Comparison of ENCODE assay signal across 19 cellular contexts in genomic region chr1:37839676-37840075, GRCh38. TPM values are rescaled to one million over a fixed set of nuclear protein-coding genes. Genes with fewer than 3 reads are reported as not detected.
DNase-seq lines count a peak whose midpoint lies in the region; ATAC-seq and TF ChIP-seq lines count a peak whose summit lies in the region.
"Had no signal": no experiment of that assay in that cellular context is flagged by ENCODE, and none has a peak within 500 bp of the region (broad histone marks: within the 10 kb centered on the region; RNA-seq: fewer than 3 reads in every experiment).

No MANE protein-coding gene starts in this region.

- H3K27me3 Mint-ChIP-seq in neural crest cell (ENCODE audit: low read depth), result no peaks in the 10 kb centered on the region
- H3K27me3 Mint-ChIP-seq: B cell; CD4-positive, CD25-positive, alpha-beta regulatory T cell; CD8-positive, alpha-beta memory T cell had no signal

- 95% methylated on average over 10 of the region's 10 CpGs for WGBS in right cardiac atrium
- 73 to 84% methylated on average over 10 of the region's 10 CpGs for WGBS in testis, 2 donors

- peak overlapping the region; percentile 47 for H3K4me2 ChIP-seq in MM.1S (ENCODE audit: low read depth, low read length)
- H3K4me2 ChIP-seq: BLaER1 treated with 17β-estradiol and CSF1 and Interleukin-3, amounts not matched to agents 10 nM and 100 nM had no signal

- no peaks in the 10 kb centered on the region for H4K20me1 ChIP-seq in MM.1S (ENCODE audit: insufficient read depth, low read length)

- peak overlapping the region; percentile 64 for H3K9ac ChIP-seq in MM.1S (ENCODE audit: low read length)
- H3K9ac ChIP-seq: BLaER1 treated with 17β-estradiol and CSF1 and Interleukin-3, amounts not matched to agents 10 nM and 100 nM had no signal

- H3K4me3 Mint-ChIP-seq in neural crest cell, result no peak overlapping the region
- H3K4me3 Mint-ChIP-seq: B cell; CD4-positive, CD25-positive, alpha-beta regulatory T cell; CD8-positive, alpha-beta memory T cell; HFFc6 had no signal

- H3K9me2 ChIP-seq in MM.1S (replicated peaks; ENCODE audit: insufficient read depth, low read length), result no peaks in the 10 kb centered on the region

- no peak for TF ChIP-seq POLR2A in testis (IDR thresholded peaks at IDR 0.05)

- H3K36me3 ChIP-seq in MM.1S (replicated peaks; ENCODE audit: insufficient read depth, low read length) (no peaks in the 10 kb centered on the region; the same call in 1 of the 2 replicates), testis (ENCODE audit: low read depth, missing control alignments) (no peaks in the 10 kb centered on the region)

- peak overlapping the region; percentile 24 for H3K27ac Mint-ChIP-seq in neural crest cell (ENCODE audit: unreplicated experiment)
- H3K27ac Mint-ChIP-seq: B cell; CD4-positive, CD25-positive, alpha-beta regulatory T cell; CD8-positive, alpha-beta memory T cell; HFFc6 had no signal

- H3K4me3 ChIP-seq in right cardiac atrium (ENCODE audit: low read length) (no peak overlapping the region), MM.1S (ENCODE audit: low read length) (peak overlapping the region; percentile 44), testis (no peak overlapping the region)
- H3K4me3 ChIP-seq: BLaER1 treated with 17β-estradiol and CSF1 and Interleukin-3, amounts not matched to agents 10 nM and 100 nM had no signal

- no peak overlapping the region for H3K27ac ChIP-seq in right cardiac atrium (ENCODE audit: low read length)
- peak overlapping the region; percentile 94 for H3K27ac ChIP-seq in MM.1S (ENCODE audit: low read length)
- no peak overlapping the region for H3K27ac ChIP-seq in testis
- H3K27ac ChIP-seq: BLaER1 treated with 17β-estradiol and CSF1 and Interleukin-3, amounts not matched to agents 10 nM and 100 nM; HL-60 had no signal

- H3K27me3 ChIP-seq in right cardiac atrium (ENCODE audit: control insufficient read depth, insufficient read depth), result no peaks in the 10 kb centered on the region
- no peaks in the 10 kb centered on the region for H3K27me3 ChIP-seq in MM.1S (replicated peaks; ENCODE audit: insufficient read depth, low read length)
- H3K27me3 ChIP-seq in testis, result no peaks in the 10 kb centered on the region
- H3K27me3 ChIP-seq: BLaER1 treated with 17β-estradiol and CSF1 and Interleukin-3, amounts not matched to agents 10 nM and 100 nM had no signal

- TF ChIP-seq CTCF in MM.1S (IDR thresholded peaks at IDR 0.05; ENCODE audit: low read length) (no peak), neural crest cell (conservative IDR thresholded peaks at IDR 0.05) (no peak), testis (IDR thresholded peaks at IDR 0.05) (no peak)

- intact Hi-C loops in Right ventricle myocardium superior (cut with DNase I), result no loop called here
- intact Hi-C loops in right cardiac atrium (cut with DNase I), result no loop called here
- intact Hi-C loops in testis (cut with DNase I; ENCODE audit: low total_unique reads), result no loop called here

- H3K9me3 ChIP-seq in right cardiac atrium (ENCODE audit: control insufficient read depth, low read length) (no peaks in the 10 kb centered on the region), MM.1S (replicated peaks; ENCODE audit: insufficient read depth, low read length) (no peaks in the 10 kb centered on the region), testis (no peaks in the 10 kb centered on the region)
- H3K9me3 ChIP-seq: BLaER1 treated with 17β-estradiol and CSF1 and Interleukin-3, amounts not matched to agents 10 nM and 100 nM had no signal

- no peaks in the 10 kb centered on the region for H3K9me3 Mint-ChIP-seq in neural crest cell
- H3K9me3 Mint-ChIP-seq: CD4-positive, CD25-positive, alpha-beta regulatory T cell; CD8-positive, alpha-beta memory T cell; HFFc6 had no signal

- ATAC-seq in Right ventricle myocardium superior (ENCODE audit: poor library complexity) (peak; percentile 61), right cardiac atrium (no peak)
- ATAC-seq: HCT116 had no signal

- peak overlapping the region; percentile 55 for H2AFZ ChIP-seq in MM.1S (ENCODE audit: low read length)

- no peaks in the 10 kb centered on the region for H3K4me1 Mint-ChIP-seq in neural crest cell

- H3F3A ChIP-seq in MM.1S (ENCODE audit: insufficient read depth, low read length), result peaks cover 10% of the 10 kb centered on the region

- H3K36me3 Mint-ChIP-seq in neural crest cell (ENCODE audit: low read depth), result peaks cover 5% of the 10 kb centered on the region

- DNase-seq in Right ventricle myocardium superior (no peak), right cardiac atrium (no peak), MM.1S (peak; percentile 77), neural crest cell (ENCODE audit: low read depth, low spot score) (no peak), testis (peak; percentile 33), middle frontal gyrus (ENCODE audit: extremely low spot score, low spot score) (no peak), NCI-H146 treated with DMSO at 0.1 percent for 48 hours (lab: John Stamatoyannopoulos, UW; ENCODE audit: unreplicated experiment) (no peak)
- DNase-seq: CD4-positive, CD25-positive, alpha-beta regulatory T cell; CD8-positive, alpha-beta memory T cell; COR-L47; DMS79; GDM1; GOT3; H7; HFFc6 had no signal

- no peaks in the 10 kb centered on the region for H3K4me1 ChIP-seq in right cardiac atrium (ENCODE audit: control insufficient read depth, insufficient read depth, low read length)
- H3K4me1 ChIP-seq in MM.1S (ENCODE audit: low read length), result peaks cover 18% of the 10 kb centered on the region
- peaks cover 5% of the 10 kb centered on the region for H3K4me1 ChIP-seq in testis

- H3K79me2 ChIP-seq in MM.1S (ENCODE audit: low read length), result peaks cover 24% of the 10 kb centered on the region

RNA-seq across cellular contexts. Expression of gene MTF1, which starts 19.7 kb away (rescaled TPM):
- total RNA-seq in Right ventricle myocardium superior (12.5 TPM), right cardiac atrium (10 to 100 TPM in 3 of 4 donors, 1 to 10 TPM in 1; 8.9 to 13.4 (median 11.0) TPM), neural crest cell (15.7 and 19.9 TPM in 2 replicates), testis (10 to 100 TPM; 12.8 to 16.8 TPM)
- polyA plus RNA-seq in right cardiac atrium (2.4 TPM), testis (ENCODE audit: insufficient read depth, low read depth, low replicate concordance) (35.9 TPM)

RNA-seq across cellular contexts. Expression of gene YRDC, which starts 31.7 kb away (rescaled TPM):
- total RNA-seq in Right ventricle myocardium superior, result 4.5 TPM
- total RNA-seq in right cardiac atrium, result 1 to 10 TPM; 4.0 to 8.4 (median 5.8) TPM
- 5.7 TPM for polyA plus RNA-seq in right cardiac atrium
- 17.0 and 17.6 TPM in 2 replicates for total RNA-seq in neural crest cell
- total RNA-seq in testis, result 10 to 100 TPM; 42.8 to 46.7 TPM
- polyA plus RNA-seq in testis (ENCODE audit: insufficient read depth, low read depth, low replicate concordance), result 39.7 TPM

RNA-seq across cellular contexts. Expression of gene C1orf122, which starts 32.1 kb away (rescaled TPM):
- 52.2 TPM for total RNA-seq in Right ventricle myocardium superior
- total RNA-seq in right cardiac atrium, result 10 to 100 TPM; 45.5 to 61.2 (median 55.5) TPM
- polyA plus RNA-seq in right cardiac atrium, result 84.0 TPM
- 37.3 and 40.0 TPM in 2 replicates for total RNA-seq in neural crest cell
- total RNA-seq in testis, result 100 to 1,000 TPM; 147 to 188 TPM
- 48.1 TPM for polyA plus RNA-seq in testis (ENCODE audit: insufficient read depth, low read depth, low replicate concordance)

RNA-seq across cellular contexts. Expression of gene MANEAL, which starts 46.0 kb away (rescaled TPM):
- 0.91 TPM for total RNA-seq in Right ventricle myocardium superior
- total RNA-seq in right cardiac atrium, result 1 to 10 TPM in 3 of 4 donors, under 1 TPM in 1; 0.69 to 1.5 (median 1.2) TPM
- polyA plus RNA-seq in right cardiac atrium, result 0.93 TPM
- 16.0 and 17.6 TPM in 2 replicates for total RNA-seq in neural crest cell
- 10 to 100 TPM in 1 of 2 donors, 1 to 10 TPM in 1; 7.9 to 11.0 TPM for total RNA-seq in testis
- 6.9 TPM for polyA plus RNA-seq in testis (ENCODE audit: insufficient read depth, low read depth, low replicate concordance)

Comparison
In these comparisons a context has a peak if more than half of its experiments do, and no peak if none do; other contexts are left out.
1. DNase-seq: peak in MM.1S (single experiment) and testis (single experiment); none in Right ventricle myocardium superior (single experiment), right cardiac atrium (0 of 3), neural crest cell (single experiment), middle frontal gyrus (single experiment) and NCI-H146 treated with DMSO at 0.1 percent for 48 hours (single experiment).